ENCODE assay signal across 8 cellular contexts in genomic region chr2:111702119-111702808, GRCh38.
DNase-seq lines count a peak whose midpoint lies in the region; ATAC-seq and TF ChIP-seq lines count a peak whose summit lies in the region.

No MANE protein-coding gene starts in this region.

- no peaks in the 10 kb centered on the region for H3K79me2 ChIP-seq in PC-3 (ENCODE audit: low read length)

- no peaks in the 10 kb centered on the region for H3K27me3 ChIP-seq in CD4-positive, alpha-beta T cell (ENCODE audit: control insufficient read depth, insufficient read depth, low read length)
- H3K27me3 ChIP-seq in PC-3 (ENCODE audit: low read length) (no peaks in the 10 kb centered on the region), gastroesophageal sphincter (no peaks in the 10 kb centered on the region)

- no peak for ATAC-seq in CD4-positive, alpha-beta T cell (ENCODE audit: poor library complexity)
- ATAC-seq in PC-3 (no peak), gastroesophageal sphincter (no peak), GM21367 (IDR thresholded peaks at IDR 0.05; ENCODE audit: unreplicated experiment) (no peak), HG03175 (IDR thresholded peaks at IDR 0.05; ENCODE audit: unreplicated experiment) (no peak)
- ATAC-seq in activated T-helper 17 cell treated with anti-CD3 and anti-CD28 coated beads, Interleukin-2, amount 50 U/mL, for 72 hours (replicated peaks), result peak; percentile 3

- no peak for TF ChIP-seq POLR2A in gastroesophageal sphincter (IDR thresholded peaks at IDR 0.05)

- no peaks in the 10 kb centered on the region for H4K20me1 ChIP-seq in PC-3 (ENCODE audit: low read length)

- H3K9me2 ChIP-seq in PC-3 (replicated peaks; ENCODE audit: low read length), result no peaks in the 10 kb centered on the region

- no peaks in the 10 kb centered on the region for H3K9me3 Mint-ChIP-seq in CD4-positive, alpha-beta T cell
- H3K9me3 Mint-ChIP-seq in activated T-helper 17 cell treated with anti-CD3 and anti-CD28 coated beads, Interleukin-2, amount 50 U/mL, for 72 hours, result no peaks in the 10 kb centered on the region

- peak overlapping the region; percentile 44 for H3K9ac ChIP-seq in PC-3 (ENCODE audit: low read length)

- WGBS in gastroesophageal sphincter (ENCODE audit: low coverage in 1 of 2), 2 donors, result 52 to 56% methylated on average over 4 to 9 of the region's 14 CpGs

- H2AFZ ChIP-seq in PC-3 (ENCODE audit: low read length), result no peak overlapping the region

- H3K4me3 ChIP-seq in HEK293 (ENCODE audit: low read depth, low read length) (no peak overlapping the region), PC-3 (ENCODE audit: low read length) (no peak overlapping the region), gastroesophageal sphincter (no peak overlapping the region)

- H3K4me3 Mint-ChIP-seq in CD4-positive, alpha-beta T cell, result no peak overlapping the region
- H3K4me3 Mint-ChIP-seq in activated T-helper 17 cell treated with anti-CD3 and anti-CD28 coated beads, Interleukin-2, amount 50 U/mL, for 72 hours, result peak overlapping the region; percentile 21

- peak; percentile 11 to 48 (median 20) for DNase-seq in CD4-positive, alpha-beta T cell
- DNase-seq in PC-3, result peak; percentile 69
- DNase-seq in pons (ENCODE audit: low spot score), result peak; percentile 24

- no peak overlapping the region for H3K4me2 ChIP-seq in PC-3 (ENCODE audit: low read length)

- CTCF ChIA-PET in CD4-positive, alpha-beta T cell (lab: Charles Lee), result no interaction called here
- CTCF ChIA-PET in HEK293 (lab: Yijun Ruan, JAX) (interaction anchor here (0.6 to 2.2 kb wide), 7 partner anchors 16 to 890 kb away, joined by 3 to 8 read pairs (median 4); no protein-coding TSS in a partner anchor), PC-3 (lab: Charles Lee) (no interaction called here)

- intact Hi-C loops in CD4-positive, alpha-beta T cell (cut with DNase I, micrococcal nuclease), result loop anchor here (1.0 to 5.0 kb wide), 2 partner anchors 585 to 890 kb away; no protein-coding TSS in a partner anchor
- intact Hi-C loops in PC-3 (cut with micrococcal nuclease), result loop anchor here (2.0 kb wide), 1 partner anchor 33 kb away; no protein-coding TSS in a partner anchor

- TF ChIP-seq CTCF in CD4-positive, alpha-beta T cell (IDR thresholded peaks at IDR 0.05), result peak; percentile 41
- peak; percentile 29; the same call in 1 of the 2 replicates for TF ChIP-seq CTCF in HEK293 (tag by site-specific recombination; IDR thresholded peaks at IDR 0.05)
- TF ChIP-seq CTCF in PC-3 (conservative IDR thresholded peaks at IDR 0.05; ENCODE audit: low read depth, low read length), result peak; percentile 81
- peak in 3 of 4 experiments; percentile 64 to 69 (median 65) for TF ChIP-seq CTCF in gastroesophageal sphincter (IDR thresholded peaks at IDR 0.05)

- no peak for TF ChIP-seq EP300 in gastroesophageal sphincter (IDR thresholded peaks at IDR 0.05)

- no peaks in the 10 kb centered on the region for H3K36me3 ChIP-seq in HEK293 (ENCODE audit: control insufficient read depth in 2 of 2, insufficient read depth in 1 of 2, low read length in 2 of 2)
- no peaks in the 10 kb centered on the region for H3K36me3 ChIP-seq in PC-3 (ENCODE audit: low read depth, low read length)
- no peaks in the 10 kb centered on the region for H3K36me3 ChIP-seq in gastroesophageal sphincter

- H3K36me3 Mint-ChIP-seq in CD4-positive, alpha-beta T cell (ENCODE audit: low read depth), result no peaks in the 10 kb centered on the region
- H3K36me3 Mint-ChIP-seq in activated T-helper 17 cell treated with anti-CD3 and anti-CD28 coated beads, Interleukin-2, amount 50 U/mL, for 72 hours (ENCODE audit: low read depth), result no peaks in the 10 kb centered on the region

- H3K9me3 ChIP-seq in CD4-positive, alpha-beta T cell (ENCODE audit: control insufficient read depth, low read length), result no peaks in the 10 kb centered on the region
- H3K9me3 ChIP-seq in HEK293 (ENCODE audit: control insufficient read depth, insufficient read depth, low read depth, low read length) (no peaks in the 10 kb centered on the region), PC-3 (ENCODE audit: low read length) (no peaks in the 10 kb centered on the region), gastroesophageal sphincter (no peaks in the 10 kb centered on the region)

- H3K27ac ChIP-seq in CD4-positive, alpha-beta T cell (ENCODE audit: low read depth, low read length), result no peak overlapping the region
- H3K27ac ChIP-seq in HEK293 (ENCODE audit: extremely low read depth, low read depth, low read length) (peak overlapping the region; percentile 19; the same call in 1 of the 2 replicates), PC-3 (ENCODE audit: low read length) (peak overlapping the region; percentile 52), gastroesophageal sphincter (no peak overlapping the region)

- peaks cover 16% of the 10 kb centered on the region for H3K4me1 Mint-ChIP-seq in CD4-positive, alpha-beta T cell (ENCODE audit: low read depth)
- H3K4me1 Mint-ChIP-seq in activated T-helper 17 cell treated with anti-CD3 and anti-CD28 coated beads, Interleukin-2, amount 50 U/mL, for 72 hours, result peaks cover 28% of the 10 kb centered on the region

- BruUV-seq in PC-3 (replicated peaks; lab: Mats Ljungman, UMichigan), result no TSS peak

- POLR2A ChIA-PET in CD4-positive, alpha-beta T cell (lab: Charles Lee), result no interaction called here
- POLR2A ChIA-PET in HEK293 (lab: Yijun Ruan, JAX), result no interaction called here
- POLR2A ChIA-PET in PC-3 (lab: Charles Lee; ENCODE audit: unreplicated experiment), result no interaction called here

- H3F3A ChIP-seq in PC-3 (ENCODE audit: low read length, unreplicated experiment), result no peaks in the 10 kb centered on the region

- H3K27me3 Mint-ChIP-seq in CD4-positive, alpha-beta T cell, result no peaks in the 10 kb centered on the region
- H3K27me3 Mint-ChIP-seq in activated T-helper 17 cell treated with anti-CD3 and anti-CD28 coated beads, Interleukin-2, amount 50 U/mL, for 72 hours, result no peaks in the 10 kb centered on the region

- H3K4me1 ChIP-seq in HEK293 (ENCODE audit: control insufficient read depth, insufficient read depth, low read length) (peaks cover 15% of the 10 kb centered on the region), PC-3 (ENCODE audit: insufficient read depth, low read length) (peaks cover 79% of the 10 kb centered on the region), gastroesophageal sphincter (peaks cover 0 to 34% (median 0%) of the 10 kb centered on the region in 3 donors)

- no peak overlapping the region for H3K27ac Mint-ChIP-seq in CD4-positive, alpha-beta T cell
- H3K27ac Mint-ChIP-seq in activated T-helper 17 cell treated with anti-CD3 and anti-CD28 coated beads, Interleukin-2, amount 50 U/mL, for 72 hours, result peak overlapping the region; percentile 74

TF ChIP-seq in HEK293, 187 proteins besides CTCF, POLR2A, EP300 and RAD21:
- no peak for TF ChIP-seq ZNF664 (tag by site-specific recombination; IDR thresholded peaks at IDR 0.05)
- TF ChIP-seq ZNF654 (tag by site-specific recombination; IDR thresholded peaks at IDR 0.05; ENCODE audit: low read depth), result peak; percentile 64
- 0 out of 2 replicates have a peak, but pooled peaks have one; percentile 17 for TF ChIP-seq ZNF596 (tag by site-specific recombination; IDR thresholded peaks at IDR 0.05)
- 0 out of 2 replicates have a peak, but pooled peaks have one; percentile 8 for TF ChIP-seq GLIS1 (tag by site-specific recombination; IDR thresholded peaks at IDR 0.05)
- TF ChIP-seq KLF8 (tag by site-specific recombination; IDR thresholded peaks at IDR 0.05), result no peak
- peak; percentile 36; the same call in 1 of the 2 replicates for TF ChIP-seq ZFHX2 (tag by site-specific recombination; conservative IDR thresholded peaks at IDR 0.05)
- peak; percentile 7; the same call in 1 of the 2 replicates for TF ChIP-seq EGR2 (tag by site-specific recombination; IDR thresholded peaks at IDR 0.05; ENCODE audit: low read depth)
TF ChIP-seq in HEK293: peak in this region for 5.

Comparison
In these comparisons a context has a peak if more than half of its experiments do, and no peak if none do; other contexts are left out.
1. H3K27ac ChIP-seq: peak in HEK293 (single experiment) and PC-3 (single experiment); none in CD4-positive, alpha-beta T cell (single experiment) and gastroesophageal sphincter (0 of 4).
2. CTCF ChIP-seq: peak in every context shown above with its lines; median percentile 81 in PC-3; 65 in gastroesophageal sphincter; 41 in CD4-positive, alpha-beta T cell; 29 in HEK293.
3. Peak in every context shown above with its lines, with median percentiles within 50 percentile points of each other: DNase-seq.